ENCODE assay signal across 29 cellular contexts in the genomic region with DNA sequence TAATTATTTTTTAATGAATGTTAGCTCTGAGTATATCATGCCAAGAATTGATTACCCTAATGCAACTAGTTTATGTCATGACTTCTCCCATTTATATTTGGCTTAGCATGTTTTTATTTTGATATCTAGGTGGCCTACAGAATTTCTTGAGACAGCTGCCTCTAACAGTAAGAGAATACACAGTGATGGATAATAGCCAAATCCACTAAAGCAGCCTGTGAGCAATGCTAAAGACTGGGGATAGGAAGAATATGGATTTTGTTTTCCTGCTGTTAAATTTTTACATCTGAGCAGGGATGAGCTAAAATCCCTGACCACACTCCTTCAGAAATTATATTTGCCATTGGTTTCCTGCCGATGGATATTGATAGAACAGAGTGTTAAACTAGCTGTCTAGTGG.
"Had no signal": no experiment of that assay in that cellular context is flagged by ENCODE, and none has a peak within 500 bp of the region (broad histone marks: within the 10 kb centered on the region; RNA-seq: fewer than 3 reads in every experiment).

No MANE protein-coding gene starts in this region.

- ATAC-seq: activated CD8-positive, alpha-beta T cell treated with anti-CD3 and anti-CD28 coated beads for 36 hours; activated T-cell treated with anti-CD3 and anti-CD28 coated beads, Interleukin-2, amount 50 U/mL, for 4 hours; activated T-helper 17 cell treated with anti-CD3 and anti-CD28 coated beads, Interleukin-2, amount 50 U/mL, for 72 hours; esophagus mucosa; heart right ventricle; left lobe of liver; naive thymus-derived CD4-positive, alpha-beta T cell; pancreas; T-helper 17 cell had no signal

- H3K9me3 ChIP-seq: pancreas, prostate gland, thoracic aorta had no signal

- H3K27me3 ChIP-seq: foreskin keratinocyte, heart right ventricle, pancreas had no signal

- H3K27ac ChIP-seq: foreskin keratinocyte, pancreas, prostate gland had no signal

- DNase-seq: activated CD4-positive, alpha-beta T cell treated with anti-CD3 and anti-CD28 coated beads for 1 hour; activated CD4-positive, alpha-beta T cell treated with anti-CD3 and anti-CD28 coated beads, Interleukin-2, amount 50 U/mL, for 1 hour; activated gamma-delta T cell treated with Interleukin-2 at 50 U/mL for 16 hours; activated naive CD4-positive, alpha-beta T cell treated with anti-CD3 and anti-CD28 coated beads, Interleukin-2, amount 50 U/mL, for 16 hours; activated T-cell treated with anti-CD3 and anti-CD28 coated beads, Interleukin-2, amount 50 U/mL, for 4 hours; amygdala; caudate nucleus; endodermal cell; heart right ventricle; kidney glomerular epithelial cell; mesendoderm; naive thymus-derived CD4-positive, alpha-beta T cell; nucleus accumbens; pancreas; retina; stimulated activated CD4-positive, alpha-beta T cell treated with anti-CD3 and anti-CD28 coated beads, Interleukin-12 subunit alpha, Interleukin-12 subunit beta, amount 100 ng/mL, for 4 hours; stimulated activated CD4-positive, alpha-beta T cell treated with anti-CD3 and anti-CD28 coated beads, Interleukin-4, amount 100 ng/mL, for 1 hour; stimulated activated naive CD8-positive, alpha-beta T cell treated with anti-CD3 and anti-CD28 coated beads, Interleukin-15, Interleukin-2, amounts not matched to agents 100 U/mL and 50 U/mL, for 24 hours; T-helper 17 cell; T1000; trophoblast cell had no signal

- H3K4me1 ChIP-seq: foreskin keratinocyte, pancreas had no signal

- H3K4me3 ChIP-seq: heart right ventricle, lung, pancreas, prostate gland, thoracic aorta had no signal

- H3K36me3 ChIP-seq: heart right ventricle, pancreas, prostate gland, thoracic aorta had no signal
